Comparison of ENCODE assay signal across 17 cellular contexts in the genomic region with DNA sequence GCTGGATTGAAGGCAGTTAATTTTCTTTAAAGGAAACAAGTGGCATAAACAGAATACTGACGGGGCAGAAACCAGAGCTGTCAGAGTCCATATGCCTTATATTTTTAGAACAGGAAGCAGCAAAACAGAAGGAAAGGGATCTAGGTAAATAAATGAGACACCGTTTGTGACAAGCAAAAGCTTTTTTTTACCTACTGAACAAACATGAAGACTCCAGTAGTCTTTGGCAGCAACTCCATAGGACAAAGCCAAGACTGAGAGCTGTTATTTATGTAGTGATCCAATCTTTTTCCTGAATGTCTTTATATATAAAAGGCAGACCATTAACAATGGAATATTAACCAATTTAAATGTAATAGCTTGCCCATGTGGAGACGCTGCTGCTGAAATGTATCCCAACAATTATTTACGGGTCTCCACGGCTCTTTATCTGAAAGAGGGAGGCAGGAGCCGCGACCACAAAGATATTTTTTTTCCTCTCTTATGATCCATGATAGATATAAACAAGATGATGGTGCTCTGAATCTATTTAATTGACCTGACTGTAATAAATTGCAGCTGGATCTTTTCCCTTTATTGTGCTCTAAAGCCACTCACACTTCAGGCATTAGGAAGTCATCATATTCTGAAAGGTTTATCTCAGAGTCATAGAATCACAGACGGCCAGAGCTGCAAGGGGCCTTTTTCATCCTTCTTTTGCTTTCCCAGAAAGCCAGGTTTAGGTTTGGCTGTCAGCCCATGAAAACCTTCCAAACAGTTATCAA.
DNase-seq lines count a peak whose midpoint lies in the region; ATAC-seq, FAIRE-seq and TF ChIP-seq lines count a peak whose summit lies in the region.
"Had no signal": no experiment of that assay in that cellular context is flagged by ENCODE, and none has a peak within 500 bp of the region (broad histone marks: within the 10 kb centered on the region; RNA-seq: fewer than 3 reads in every experiment).

No MANE protein-coding gene starts in this region.

- no peaks in the 10 kb centered on the region for H3K27me3 Mint-ChIP-seq in GM23338 (ENCODE audit: insufficient read depth, low read depth, poor library complexity)
- H3K27me3 Mint-ChIP-seq in mesothelial cell of epicardium (ENCODE audit: low read depth) = no peaks in the 10 kb centered on the region
- H3K27me3 Mint-ChIP-seq in CD8-positive, alpha-beta memory T cell = no peaks in the 10 kb centered on the region
- H3K27me3 Mint-ChIP-seq: activated naive CD8-positive, alpha-beta T cell; stimulated activated naive CD8-positive, alpha-beta T cell treated with anti-CD3 and anti-CD28 coated beads, Interleukin-15, Interleukin-2, amounts not matched to agents 100 ng/mL and 50 ng/mL, for 24 hours had no signal

- no peak for DNase-seq in GM23338 (ENCODE audit: low spot score)
- peak; percentile 65 for DNase-seq in NCI-H2029 treated with DMSO at 0.1 percent for 48 hours (lab: John Stamatoyannopoulos, UW)
- DNase-seq in amniotic epithelial cell (ENCODE audit: low read depth) = peak; percentile 26
- no peak for DNase-seq in mesothelial cell of epicardium (ENCODE audit: low spot score in 2 of 2, unreplicated experiment in 2 of 2)
- DNase-seq in occipital lobe (lab: John Stamatoyannopoulos, UW) = no peak
- DNase-seq in CD8-positive, alpha-beta memory T cell = no peak
- no peak for DNase-seq in small intestine
- DNase-seq: activated CD8-positive, alpha-beta memory T cell treated with anti-CD3 and anti-CD28 coated beads, Interleukin-2, amount 50 U/mL, for 4 hours; colonic mucosa; esophagus squamous epithelium; NCI-H1048; T-helper 1 cell had no signal

- no peak for TF ChIP-seq CTCF in GM23338 (conservative IDR thresholded peaks at IDR 0.05; ENCODE audit: low read depth in 2 of 2)
- no peak for TF ChIP-seq CTCF in mesothelial cell of epicardium (IDR thresholded peaks at IDR 0.05; ENCODE audit: unreplicated experiment)

- H3F3A ChIP-seq in GM23338 (replicated peaks; ENCODE audit: low read depth) = no peaks in the 10 kb centered on the region

- no peaks in the 10 kb centered on the region for H3K9me3 ChIP-seq in CD8-positive, alpha-beta memory T cell (ENCODE audit: low read length)
- H3K9me3 ChIP-seq in small intestine (ENCODE audit: control insufficient read depth, low read depth) = no peaks in the 10 kb centered on the region
- H3K9me3 ChIP-seq: colonic mucosa, esophagus squamous epithelium had no signal

- H3K9me2 ChIP-seq in GM23338 (ENCODE audit: insufficient read depth) = no peaks in the 10 kb centered on the region

- POLR2A ChIA-PET in CD8-positive, alpha-beta memory T cell (lab: Charles Lee) = no interaction called here

- H3K4me3 ChIP-seq in GM23338 = no peak overlapping the region
- H3K4me3 ChIP-seq in CD8-positive, alpha-beta memory T cell (ENCODE audit: low read length) = no peak overlapping the region
- H3K4me3 ChIP-seq in small intestine (ENCODE audit: low read depth in 1 of 2, low read length in 2 of 2) = no peak overlapping the region
- H3K4me3 ChIP-seq: colonic mucosa, esophagus squamous epithelium had no signal

- H3K27ac Mint-ChIP-seq in GM23338 = no peak overlapping the region
- peak overlapping the region; percentile 66 for H3K27ac Mint-ChIP-seq in mesothelial cell of epicardium
- H3K27ac Mint-ChIP-seq in CD8-positive, alpha-beta memory T cell = no peak overlapping the region
- H3K27ac Mint-ChIP-seq: activated naive CD8-positive, alpha-beta T cell; CD14-positive monocyte; stimulated activated naive CD8-positive, alpha-beta T cell treated with anti-CD3 and anti-CD28 coated beads, Interleukin-15, Interleukin-2, amounts not matched to agents 100 ng/mL and 50 ng/mL, for 24 hours had no signal

- H3K4me1 Mint-ChIP-seq in GM23338 = no peaks in the 10 kb centered on the region
- peaks cover 60% of the 10 kb centered on the region for H3K4me1 Mint-ChIP-seq in mesothelial cell of epicardium
- no peaks in the 10 kb centered on the region for H3K4me1 Mint-ChIP-seq in CD8-positive, alpha-beta memory T cell
- H3K4me1 Mint-ChIP-seq: CD14-positive monocyte had no signal

- CTCF ChIA-PET in CD8-positive, alpha-beta memory T cell (lab: Charles Lee) = no interaction called here

- H3K4me2 ChIP-seq in GM23338 = no peak overlapping the region

- ATAC-seq in GM23338 = no peak
- ATAC-seq in GM21786 (IDR thresholded peaks at IDR 0.05; ENCODE audit: unreplicated experiment) = no peak
- ATAC-seq: activated CD4-positive, CD25-positive, alpha-beta regulatory T cell treated with anti-CD3 and anti-CD28 coated beads, Interleukin-2, amount 50 U/mL, for 24 hours had no signal

- H3K4me1 ChIP-seq in GM23338 (ENCODE audit: insufficient read depth) = no peaks in the 10 kb centered on the region
- H3K4me1 ChIP-seq in CD8-positive, alpha-beta memory T cell (ENCODE audit: insufficient read depth, low read length) = no peaks in the 10 kb centered on the region
- H3K4me1 ChIP-seq in small intestine (ENCODE audit: control insufficient read depth in 2 of 2, insufficient read depth in 1 of 2, low read depth in 1 of 2, low read length in 1 of 2) = no peaks in the 10 kb centered on the region
- H3K4me1 ChIP-seq: colonic mucosa had no signal

- H3K27ac ChIP-seq in GM23338 (ENCODE audit: low read depth) = no peak overlapping the region
- H3K27ac ChIP-seq in CD8-positive, alpha-beta memory T cell (ENCODE audit: low read depth, low read length) = no peak overlapping the region
- no peak overlapping the region for H3K27ac ChIP-seq in small intestine (ENCODE audit: low read depth in 1 of 2, low read length in 1 of 2)
- H3K27ac ChIP-seq: colonic mucosa had no signal

- H3K4me3 Mint-ChIP-seq in GM23338 = no peak overlapping the region
- H3K4me3 Mint-ChIP-seq in mesothelial cell of epicardium = peak overlapping the region; percentile 7
- no peak overlapping the region for H3K4me3 Mint-ChIP-seq in CD8-positive, alpha-beta memory T cell
- H3K4me3 Mint-ChIP-seq: activated naive CD8-positive, alpha-beta T cell; CD14-positive monocyte; stimulated activated naive CD8-positive, alpha-beta T cell treated with anti-CD3 and anti-CD28 coated beads, Interleukin-15, Interleukin-2, amounts not matched to agents 100 ng/mL and 50 ng/mL, for 24 hours had no signal

- no peak for FAIRE-seq in small intestine (lab: Jason Lieb, UNC)

- H3K36me3 Mint-ChIP-seq in GM23338 (ENCODE audit: low read depth) (no peaks in the 10 kb centered on the region), mesothelial cell of epicardium (no peaks in the 10 kb centered on the region)
- H3K36me3 Mint-ChIP-seq in CD8-positive, alpha-beta memory T cell = no peaks in the 10 kb centered on the region
- H3K36me3 Mint-ChIP-seq: activated naive CD8-positive, alpha-beta T cell; CD14-positive monocyte had no signal

- no peaks in the 10 kb centered on the region for H4K20me1 ChIP-seq in GM23338 (replicated peaks; ENCODE audit: insufficient read depth)

- 45 to 53% (median 50%) methylated on average over 8 of the region's 8 CpGs for WGBS in small intestine, 3 donors

- no peaks in the 10 kb centered on the region for H3K9me3 Mint-ChIP-seq in GM23338
- peaks cover 6% of the 10 kb centered on the region for H3K9me3 Mint-ChIP-seq in mesothelial cell of epicardium
- peaks cover 0 to 6% (median 0%) of the 10 kb centered on the region in 5 donors for H3K9me3 Mint-ChIP-seq in CD8-positive, alpha-beta memory T cell
- H3K9me3 Mint-ChIP-seq: stimulated activated naive CD8-positive, alpha-beta T cell treated with anti-CD3 and anti-CD28 coated beads, Interleukin-15, Interleukin-2, amounts not matched to agents 100 ng/mL and 50 ng/mL, for 24 hours had no signal

- H2AFZ ChIP-seq in GM23338 = 0 out of 2 replicates have a peak overlapping the region, but pooled peaks have one; percentile 38

- H3K36me3 ChIP-seq in GM23338 (ENCODE audit: insufficient read depth) (no peaks in the 10 kb centered on the region), small intestine (ENCODE audit: control insufficient read depth in 2 of 2, insufficient read depth in 2 of 2, low read length in 2 of 2) (no peaks in the 10 kb centered on the region)
- H3K36me3 ChIP-seq in CD8-positive, alpha-beta memory T cell (ENCODE audit: insufficient read depth, low read length) = no peaks in the 10 kb centered on the region
- H3K36me3 ChIP-seq: colonic mucosa, esophagus squamous epithelium had no signal

- H3K27me3 ChIP-seq in GM23338 (ENCODE audit: insufficient read depth) = no peaks in the 10 kb centered on the region
- no peaks in the 10 kb centered on the region for H3K27me3 ChIP-seq in CD8-positive, alpha-beta memory T cell (ENCODE audit: insufficient read depth, low read length, poor library complexity, severe bottlenecking)
- H3K27me3 ChIP-seq in small intestine (ENCODE audit: control insufficient read depth in 2 of 2, insufficient read depth in 2 of 2, low read length in 2 of 2) = no peaks in the 10 kb centered on the region
- H3K27me3 ChIP-seq: colonic mucosa, esophagus squamous epithelium had no signal

- H3K79me2 ChIP-seq in GM23338 (replicated peaks; ENCODE audit: insufficient read depth) = no peaks in the 10 kb centered on the region

TF ChIP-seq in GM23338, 12 proteins besides CTCF, POLR2A, EP300 and RAD21 (continues in another document):
- TF ChIP-seq JUNB (IDR thresholded peaks at IDR 0.05; ENCODE audit: unreplicated experiment) (no peak), ZNF331 (CRISPR knock-in tag; IDR thresholded peaks at IDR 0.05; ENCODE audit: low read depth) (no peak), POLR2AphosphoS5 (IDR thresholded peaks at IDR 0.05; ENCODE audit: low read depth) (no peak), EZH2phosphoT487 (IDR thresholded peaks at IDR 0.05; ENCODE audit: unreplicated experiment) (no peak), CREB1 (CRISPR knock-in tag; IDR thresholded peaks at IDR 0.05; ENCODE audit: low read depth) (no peak), EZH2 (IDR thresholded peaks at IDR 0.05; ENCODE audit: low read depth, unreplicated experiment) (no peak)
- TF ChIP-seq, protein P1, sequence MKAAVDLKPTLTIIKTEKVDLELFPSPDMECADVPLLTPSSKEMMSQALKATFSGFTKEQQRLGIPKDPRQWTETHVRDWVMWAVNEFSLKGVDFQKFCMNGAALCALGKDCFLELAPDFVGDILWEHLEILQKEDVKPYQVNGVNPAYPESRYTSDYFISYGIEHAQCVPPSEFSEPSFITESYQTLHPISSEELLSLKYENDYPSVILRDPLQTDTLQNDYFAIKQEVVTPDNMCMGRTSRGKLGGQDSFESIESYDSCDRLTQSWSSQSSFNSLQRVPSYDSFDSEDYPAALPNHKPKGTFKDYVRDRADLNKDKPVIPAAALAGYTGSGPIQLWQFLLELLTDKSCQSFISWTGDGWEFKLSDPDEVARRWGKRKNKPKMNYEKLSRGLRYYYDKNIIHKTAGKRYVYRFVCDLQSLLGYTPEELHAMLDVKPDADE (IDR thresholded peaks at IDR 0.05) = no peak

Comparison
In these comparisons a context has a peak if more than half of its experiments do, and no peak if none do; other contexts are left out.
1. DNase-seq: peak in NCI-H2029 treated with DMSO at 0.1 percent for 48 hours (single experiment) and amniotic epithelial cell (single experiment); none in GM23338 (single experiment), mesothelial cell of epicardium (0 of 2), occipital lobe (single experiment), CD8-positive, alpha-beta memory T cell (0 of 5) and small intestine (single experiment).